8 cellular contexts compared by ENCODE assay signal in genomic region chr15:85253196-85253915, GRCh38.
A peak's percentile ranks its signal among the peaks of the same experiment; 100 is the strongest.
DNase-seq lines count a peak whose midpoint lies in the region; ATAC-seq and TF ChIP-seq lines count a peak whose summit lies in the region.
"Not testable (repeated sequence)": the region's sequence is repeated elsewhere in the genome, so short reads cannot be mapped to it uniquely, and the experiment has no call there.

No MANE protein-coding gene starts in this region.

- H3K27me3 Mint-ChIP-seq in Calu3 (ENCODE audit: unreplicated experiment); endodermal cell (ENCODE audit: insufficient read depth); progenitor cell of endocrine pancreas: not testable (repeated sequence)

- H3K36me3 Mint-ChIP-seq in Calu3 (ENCODE audit: insufficient read depth, unreplicated experiment); endodermal cell (ENCODE audit: low read depth); progenitor cell of endocrine pancreas (ENCODE audit: insufficient read depth): not testable (repeated sequence)

- H3K27me3 ChIP-seq in endodermal cell (ENCODE audit: control insufficient read depth, insufficient read depth, low read length, poor library complexity, severe bottlenecking) = not testable (repeated sequence)

- H3K4me1 ChIP-seq in endodermal cell (ENCODE audit: control insufficient read depth, insufficient read depth, low read length) = not testable (repeated sequence)

- H3K36me3 ChIP-seq in endodermal cell (ENCODE audit: control insufficient read depth, insufficient read depth, low read length) = not testable (repeated sequence)

- not testable (repeated sequence) for H3K9me3 Mint-ChIP-seq in Calu3 (ENCODE audit: low read depth, unreplicated experiment); endodermal cell; progenitor cell of endocrine pancreas (ENCODE audit: low read depth)

- H3K4me3 Mint-ChIP-seq in Calu3 (ENCODE audit: low read depth, unreplicated experiment); endodermal cell; progenitor cell of endocrine pancreas (ENCODE audit: low read depth): not testable (repeated sequence)

- H3K4me1 Mint-ChIP-seq in Calu3 (ENCODE audit: low read depth, unreplicated experiment); endodermal cell; progenitor cell of endocrine pancreas (ENCODE audit: low read depth): not testable (repeated sequence)

- CTCF ChIA-PET in Calu3 (lab: Charles Lee) = not testable (repeated sequence)

- DNase-seq in Calu3 (peak; percentile 58), UCSD-AML1 (lab: John Stamatoyannopoulos, UW; ENCODE audit: unreplicated experiment) (peak; percentile 34), endodermal cell (peak; percentile 46)
- not testable (repeated sequence) for DNase-seq in progenitor cell of endocrine pancreas (ENCODE audit: low spot score, unreplicated experiment)

- not testable (repeated sequence) for H3K27ac Mint-ChIP-seq in Calu3 (ENCODE audit: unreplicated experiment); endodermal cell
- peak overlapping the region; percentile 46 for H3K27ac Mint-ChIP-seq in progenitor cell of endocrine pancreas

- peak; percentile 12 for TF ChIP-seq CTCF in Calu3 (IDR thresholded peaks at IDR 0.05; ENCODE audit: unreplicated experiment)
- TF ChIP-seq CTCF in endodermal cell (conservative IDR thresholded peaks at IDR 0.05); progenitor cell of endocrine pancreas (IDR thresholded peaks at IDR 0.05; ENCODE audit: unreplicated experiment): not testable (repeated sequence)

- intact Hi-C loops in Calu3 (cut with micrococcal nuclease; ENCODE audit: unreplicated experiment) = not testable (repeated sequence)

- not testable (repeated sequence) for H3K4me3 ChIP-seq in endodermal cell (ENCODE audit: low read length)

- H3K9ac ChIP-seq in endodermal cell (ENCODE audit: extremely low read depth, low read length, poor library complexity, severe bottlenecking) = not testable (repeated sequence)

- ATAC-seq in GM18873 (IDR thresholded peaks at IDR 0.05; ENCODE audit: low FRiP score, unreplicated experiment) = peak; percentile 53
- peak; percentile 83 for ATAC-seq in GM21390 (IDR thresholded peaks at IDR 0.05; ENCODE audit: unreplicated experiment)
- ATAC-seq in HG02884 (IDR thresholded peaks at IDR 0.05; ENCODE audit: unreplicated experiment) = peak; percentile 79
- peak; percentile 63 for ATAC-seq in HG03469 (IDR thresholded peaks at IDR 0.05; ENCODE audit: unreplicated experiment)

- BruUV-seq in Calu3 (replicated peaks; lab: Mats Ljungman, UMichigan) = not testable (repeated sequence)

- not testable (repeated sequence) for H3K9me3 ChIP-seq in endodermal cell (ENCODE audit: control insufficient read depth, low read length)

- 83 to 87% methylated on average over 1 to 13 of the region's 15 CpGs for WGBS in endodermal cell (ENCODE audit: insufficient coverage in 1 of 2, insufficient read length in 1 of 2), 2 experiments

- H3K27ac ChIP-seq in endodermal cell (ENCODE audit: low read depth, low read length) = not testable (repeated sequence)
